Comparison of ENCODE assay signal across 13 cellular contexts in genomic region chr11:133081020-133081419, GRCh38.
A peak's percentile ranks its signal among the peaks of the same experiment; 100 is the strongest.
DNase-seq lines count a peak whose midpoint lies in the region; TF ChIP-seq lines count a peak whose summit lies in the region.
"Had no signal": no experiment of that assay in that cellular context is flagged by ENCODE, and none has a peak within 500 bp of the region (broad histone marks: within the 10 kb centered on the region; RNA-seq: fewer than 3 reads in every experiment).

No MANE protein-coding gene starts in this region.

- H3K36me3 ChIP-seq in suprapubic skin: no peaks in the 10 kb centered on the region

- TF ChIP-seq POLR2A in suprapubic skin (IDR thresholded peaks at IDR 0.05): no peak

- WGBS in suprapubic skin: 89% methylated on average over 8 of the region's 9 CpGs

- no peaks in the 10 kb centered on the region for H3K9me3 ChIP-seq in suprapubic skin

- H3K27ac ChIP-seq in VCaP (no peak overlapping the region), suprapubic skin (no peak overlapping the region)

- peak; percentile 36 for DNase-seq in NCI-H82 (lab: John Stamatoyannopoulos, UW)
- DNase-seq in NCI-H82 treated with DMSO at 0.1 percent for 48 hours (lab: John Stamatoyannopoulos, UW; ENCODE audit: unreplicated experiment): no peak
- peak; percentile 20 for DNase-seq in iPS-NIHi11 (ENCODE audit: low spot score)
- no peak for DNase-seq in T-helper 9 cell
- DNase-seq in suprapubic skin (ENCODE audit: low spot score in 2 of 2): no peak
- DNase-seq in T-helper 1 cell: no peak
- DNase-seq: CD4-positive, alpha-beta memory T cell; NCI-H146; NCI-H2081 treated with DMSO at 0.1 percent for 48 hours; NCI-H226; SIG-M5 had no signal

- no peak for TF ChIP-seq EP300 in suprapubic skin (IDR thresholded peaks at IDR 0.05)

- peaks cover 17% of the 10 kb centered on the region for H3K4me1 ChIP-seq in suprapubic skin

- no peak overlapping the region for H3K4me3 ChIP-seq in suprapubic skin
- H3K4me3 ChIP-seq: K562 had no signal

- TF ChIP-seq CTCF in VCaP (conservative IDR thresholded peaks at IDR 0.05) (peak; percentile 29; the same call in 1 of the 2 replicates), suprapubic skin (IDR thresholded peaks at IDR 0.05) (no peak)

- H3K27me3 ChIP-seq in suprapubic skin: peaks cover 61% of the 10 kb centered on the region

Comparison
In these comparisons a context has a peak if more than half of its experiments do, and no peak if none do; other contexts are left out.
1. DNase-seq: peak in NCI-H82 (single experiment) and iPS-NIHi11 (single experiment); none in NCI-H82 treated with DMSO at 0.1 percent for 48 hours (single experiment), T-helper 9 cell (single experiment), suprapubic skin (0 of 2) and T-helper 1 cell (0 of 5).